Comparison of ENCODE assay signal across 19 cellular contexts in genomic region chr11:45104790-45105084, GRCh38. TPM values are rescaled to one million over a fixed set of nuclear protein-coding genes. Genes with fewer than 3 reads are reported as not detected.
A peak's percentile ranks its signal among the peaks of the same experiment; 100 is the strongest.
DNase-seq lines count a peak whose midpoint lies in the region; ATAC-seq, FAIRE-seq and TF ChIP-seq lines count a peak whose summit lies in the region.
"Had no signal": no experiment of that assay in that cellular context is flagged by ENCODE, and none has a peak within 500 bp of the region (broad histone marks: within the 10 kb centered on the region; RNA-seq: fewer than 3 reads in every experiment).

No MANE protein-coding gene starts in this region.

- H3K27ac ChIP-seq in right atrium auricular region = no peak overlapping the region
- H3K27ac ChIP-seq in colonic mucosa = no peak overlapping the region
- H3K27ac ChIP-seq in kidney (ENCODE audit: low read depth in 2 of 2, low read length in 2 of 2) = no peak overlapping the region
- no peak overlapping the region for H3K27ac ChIP-seq in testis
- H3K27ac ChIP-seq: HL-60 had no signal

- WGBS in testis, 2 donors = 75 to 79% methylated on average over 4 of the region's 4 CpGs

- TF ChIP-seq POLR2A in testis (IDR thresholded peaks at IDR 0.05) = no peak

- DNase-seq in right atrium auricular region (ENCODE audit: low spot score) (peak; percentile 52), left ventricle myocardium superior (no peak), colonic mucosa (peak; percentile 11), kidney (peak; percentile 13), ureter (ENCODE audit: low spot score) (peak; percentile 36), testis (no peak)
- DNase-seq: ACHN; CD4-positive, CD25-positive, alpha-beta regulatory T cell; CD8-positive, alpha-beta memory T cell; HCEC 1CT had no signal

- no peaks in the 10 kb centered on the region for H3K36me3 ChIP-seq in right atrium auricular region
- no peaks in the 10 kb centered on the region for H3K36me3 ChIP-seq in colonic mucosa
- no peaks in the 10 kb centered on the region for H3K36me3 ChIP-seq in kidney (ENCODE audit: control insufficient read depth in 1 of 2, insufficient read depth in 2 of 2, low read length in 2 of 2)
- no peaks in the 10 kb centered on the region for H3K36me3 ChIP-seq in testis (ENCODE audit: low read depth, missing control alignments)
- H3K36me3 ChIP-seq: BE2C had no signal

- H3K4me3 ChIP-seq in right atrium auricular region (no peak overlapping the region), colonic mucosa (no peak overlapping the region), kidney (ENCODE audit: low read length in 2 of 2) (no peak overlapping the region), testis (no peak overlapping the region)
- H3K4me3 ChIP-seq: GM23338 had no signal

- no peak for TF ChIP-seq CTCF in right atrium auricular region (IDR thresholded peaks at IDR 0.05)
- no peak for TF ChIP-seq CTCF in colonic mucosa (IDR thresholded peaks at IDR 0.05)
- no peak for TF ChIP-seq CTCF in kidney (IDR thresholded peaks at IDR 0.05; ENCODE audit: borderline replicate concordance, extremely low read depth, insufficient read depth)
- no peak for TF ChIP-seq CTCF in testis (IDR thresholded peaks at IDR 0.05)

- intact Hi-C loops in left ventricle myocardium superior (cut with micrococcal nuclease) = loop anchor here (2.0 to 5.0 kb wide), 2 partner anchors 167 to 192 kb away; no protein-coding TSS in a partner anchor
- intact Hi-C loops in colonic mucosa (cut with DNase I) = loop anchor here (2.0 to 5.0 kb wide), 2 partner anchors 178 to 377 kb away; partner anchors contain the start of gene TSPAN18
- intact Hi-C loops in kidney (cut with DNase I) = no loop called here
- intact Hi-C loops in testis (cut with DNase I; ENCODE audit: low total_unique reads) = loop anchor here (2.0 to 5.0 kb wide), 3 partner anchors 168 to 228 kb away; no protein-coding TSS in a partner anchor

- H3K4me1 ChIP-seq in right atrium auricular region (peaks cover 0 to 19% of the 10 kb centered on the region in 2 donors), colonic mucosa (no peaks in the 10 kb centered on the region), kidney (ENCODE audit: control insufficient read depth in 1 of 2, insufficient read depth in 1 of 2, low read depth in 1 of 2, low read length in 2 of 2) (peaks cover 0 to 3% of the 10 kb centered on the region in 2 donors), testis (peaks cover 8% of the 10 kb centered on the region)
- H3K4me1 ChIP-seq: BE2C had no signal

- ATAC-seq in left ventricle myocardium superior = no peak
- no peak for ATAC-seq in GM18517 (IDR thresholded peaks at IDR 0.05; ENCODE audit: unreplicated experiment)
- no peak for ATAC-seq in HG02588 (IDR thresholded peaks at IDR 0.05; ENCODE audit: unreplicated experiment)

- H3K9me3 ChIP-seq in right atrium auricular region = no peaks in the 10 kb centered on the region
- no peaks in the 10 kb centered on the region for H3K9me3 ChIP-seq in colonic mucosa
- H3K9me3 ChIP-seq in kidney (ENCODE audit: control insufficient read depth in 1 of 2, low read length in 2 of 2) = no peaks in the 10 kb centered on the region
- no peaks in the 10 kb centered on the region for H3K9me3 ChIP-seq in testis
- H3K9me3 ChIP-seq: BE2C had no signal

- H3K27me3 ChIP-seq in right atrium auricular region (no peaks in the 10 kb centered on the region), colonic mucosa (no peaks in the 10 kb centered on the region), testis (no peaks in the 10 kb centered on the region)
- H3K27me3 ChIP-seq: BE2C had no signal

- FAIRE-seq in kidney (lab: Jason Lieb, UNC) = no peak
- FAIRE-seq: A204.1, D721Med, G401.6, H54 had no signal

- no peak overlapping the region for H3K9ac ChIP-seq in colonic mucosa (ENCODE audit: low read depth in 2 of 2, low read length in 2 of 2)
- no peak overlapping the region for H3K9ac ChIP-seq in kidney (ENCODE audit: low read length in 2 of 2)

RNA-seq across cellular contexts. Expression of gene PRDM11, which starts 41.7 kb away (rescaled TPM):
- total RNA-seq in right atrium auricular region (10 to 100 TPM; 13.5 to 27.6 TPM), left ventricle myocardium superior (16.9 TPM), colonic mucosa (1 to 10 TPM; 4.1 to 8.3 TPM), kidney (22.5 TPM), ureter (35.3 TPM), testis (10 to 100 TPM; 13.6 to 15.9 TPM)
- polyA plus RNA-seq in kidney (ENCODE audit: insufficient read depth, low read depth, low replicate concordance) (2.9 TPM), testis (ENCODE audit: insufficient read depth, low read depth, low replicate concordance) (6.4 TPM)

Comparison
In these comparisons a context has a peak if more than half of its experiments do, and no peak if none do; other contexts are left out.
1. DNase-seq: peak in right atrium auricular region (single experiment), colonic mucosa (single experiment), kidney (single experiment) and ureter (single experiment); none in left ventricle myocardium superior (single experiment) and testis (single experiment).